In the genomic region with DNA sequence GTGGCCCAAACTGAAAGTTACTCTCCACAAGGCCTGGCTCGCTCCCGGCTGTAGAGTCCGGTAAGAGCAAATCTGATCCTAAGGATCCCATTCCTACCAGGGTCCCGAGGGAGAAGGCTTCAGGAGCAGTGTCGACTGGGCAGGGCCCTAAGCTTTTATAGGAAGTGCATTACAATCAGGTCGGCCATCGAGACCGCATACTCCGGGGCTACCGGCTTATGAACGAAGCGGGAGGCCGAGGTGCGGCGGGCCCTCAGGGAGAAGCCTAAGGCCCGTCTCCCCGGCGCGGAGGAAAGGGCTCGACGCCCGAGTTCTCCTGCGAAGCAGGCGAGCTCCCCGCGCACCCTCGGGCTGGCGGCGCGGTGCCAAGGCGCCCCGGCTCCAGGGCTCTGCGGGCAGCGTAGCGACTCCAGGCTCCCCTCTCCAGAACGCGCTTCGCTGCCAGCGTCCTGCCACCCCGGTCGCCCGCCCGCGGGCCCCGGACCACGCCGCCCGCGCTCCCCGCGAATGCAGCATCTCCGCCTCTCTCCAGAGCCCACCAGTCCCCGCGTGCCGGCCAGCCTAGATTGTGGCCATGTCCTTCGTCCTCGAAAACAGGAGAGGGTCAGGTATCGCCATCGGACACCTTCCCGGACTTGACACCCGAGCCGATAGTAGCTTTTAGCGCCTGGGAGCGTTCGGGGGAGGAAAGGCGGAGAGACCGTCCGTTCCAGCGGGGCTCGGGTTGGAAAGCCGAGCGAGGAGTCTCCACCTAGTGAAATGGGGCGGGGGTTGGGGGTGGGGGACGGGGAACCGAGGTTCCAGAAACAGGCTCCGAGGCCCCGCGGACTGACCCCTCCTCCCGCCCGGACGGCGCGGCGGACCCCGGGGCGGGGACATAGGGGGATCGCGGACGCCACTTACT, we compare ENCODE assay signal across 1 cellular context.
TF ChIP-seq lines count a peak whose summit lies in the region.

No MANE protein-coding gene starts in this region.

TF ChIP-seq in HepG2, 621 proteins besides CTCF, POLR2A, EP300 and RAD21:
- TF ChIP-seq, protein P1, sequence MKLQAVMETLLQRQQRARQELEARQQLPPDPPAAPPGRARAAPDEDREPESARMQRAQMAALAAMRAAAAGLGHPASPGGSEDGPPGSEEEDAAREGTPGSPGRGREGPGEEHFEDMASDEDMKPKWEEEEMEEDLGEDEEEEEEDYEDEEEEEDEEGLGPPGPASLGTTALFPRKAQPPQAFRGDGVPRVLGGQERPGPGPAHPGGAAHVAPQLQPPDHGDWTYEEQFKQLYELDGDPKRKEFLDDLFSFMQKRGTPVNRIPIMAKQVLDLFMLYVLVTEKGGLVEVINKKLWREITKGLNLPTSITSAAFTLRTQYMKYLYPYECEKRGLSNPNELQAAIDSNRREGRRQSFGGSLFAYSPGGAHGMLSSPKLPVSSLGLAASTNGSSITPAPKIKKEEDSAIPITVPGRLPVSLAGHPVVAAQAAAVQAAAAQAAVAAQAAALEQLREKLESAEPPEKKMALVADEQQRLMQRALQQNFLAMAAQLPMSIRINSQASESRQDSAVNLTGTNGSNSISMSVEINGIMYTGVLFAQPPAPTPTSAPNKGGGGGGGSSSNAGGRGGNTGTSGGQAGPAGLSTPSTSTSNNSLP (IDR thresholded peaks at IDR 0.05; ENCODE audit: low read depth, low read length) = no peak
- TF ChIP-seq EZH2 (conservative IDR thresholded peaks at IDR 0.05; ENCODE audit: low read depth, low read length) (peak; percentile 57; the same call in 1 of the 2 replicates), ZNF354B (CRISPR knock-in tag; IDR thresholded peaks at IDR 0.05) (no peak)
